2 cellular contexts compared by ENCODE assay signal in the genomic region with DNA sequence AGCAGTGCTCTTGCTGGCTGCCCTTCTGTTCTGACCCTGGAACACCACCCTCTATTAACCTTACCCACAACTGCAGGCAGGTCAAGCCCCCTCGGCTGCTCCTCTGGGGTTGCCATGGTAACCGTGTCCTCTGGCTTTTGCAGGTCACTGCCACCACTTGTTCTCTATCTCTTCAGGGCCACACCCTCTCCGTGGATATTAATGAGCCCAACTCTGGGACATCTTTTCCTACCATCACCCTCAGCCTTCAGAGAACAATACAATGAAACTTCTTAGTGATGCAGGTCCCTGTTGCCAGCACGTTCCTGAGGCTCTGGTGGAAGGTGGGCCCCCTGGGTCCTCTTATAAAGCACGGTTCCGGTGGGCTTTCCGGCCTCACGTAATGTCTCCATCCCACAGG.
TF ChIP-seq lines count a peak whose summit lies in the region.

No MANE protein-coding gene starts in this region.

TF ChIP-seq in HepG2, 621 proteins besides CTCF, POLR2A, EP300 and RAD21:
- TF ChIP-seq RFX1 (IDR thresholded peaks at IDR 0.05) (peak; percentile 58), ZNF580 (CRISPR knock-in tag; IDR thresholded peaks at IDR 0.05; ENCODE audit: borderline replicate concordance, low read depth) (no peak)

TF ChIP-seq in SK-N-SH, 30 proteins besides CTCF, POLR2A, EP300 and RAD21:
- no peak for TF ChIP-seq RFX5 (IDR thresholded peaks at IDR 0.05; ENCODE audit: low read length)
